In the genomic region with DNA sequence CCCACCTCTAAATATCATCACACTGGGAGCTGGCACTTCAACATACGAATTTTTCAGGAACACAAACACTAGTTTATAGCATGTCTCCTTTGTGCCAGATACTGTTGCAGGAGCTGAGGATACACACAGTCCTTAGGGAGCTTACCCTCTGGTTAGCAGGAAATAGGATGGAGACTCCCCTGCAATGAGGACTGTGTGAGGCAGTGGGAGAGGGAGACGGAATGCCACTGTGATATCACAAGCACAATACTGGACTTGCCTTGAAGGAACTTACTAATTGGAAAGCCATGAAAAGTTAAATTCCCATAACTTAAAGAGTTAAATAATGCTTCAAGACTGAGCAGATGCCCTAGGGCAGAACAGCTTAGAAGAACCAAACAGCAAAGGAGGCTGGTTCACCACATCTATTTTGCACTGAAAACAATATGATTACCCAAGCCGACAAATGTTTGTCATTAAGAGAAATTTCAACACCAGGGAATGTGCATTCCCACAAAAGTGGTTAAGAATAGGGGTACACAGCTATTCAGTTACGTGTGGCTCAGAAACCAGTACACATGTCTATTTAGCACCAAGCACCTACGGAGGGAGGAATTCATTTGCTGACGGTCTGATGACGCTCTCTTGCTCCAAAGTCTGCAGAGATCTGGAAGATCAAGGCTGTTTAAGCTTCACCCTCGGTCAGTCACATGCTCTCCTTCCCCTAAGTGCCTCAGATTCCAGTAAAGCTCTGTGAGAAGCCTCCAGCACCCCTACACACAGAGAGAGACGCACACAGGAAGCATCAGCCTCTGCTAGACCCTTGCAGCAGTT, we compare ENCODE assay signal across 9 cellular contexts. TPM values are rescaled to one million over a fixed set of nuclear protein-coding genes. Genes with fewer than 3 reads are reported as not detected.
DNase-seq lines count a peak whose midpoint lies in the region; ATAC-seq and TF ChIP-seq lines count a peak whose summit lies in the region.
"Had no signal": no experiment of that assay in that cellular context is flagged by ENCODE, and none has a peak within 500 bp of the region (broad histone marks: within the 10 kb centered on the region; RNA-seq: fewer than 3 reads in every experiment).

No MANE protein-coding gene starts in this region.

- no peaks in the 10 kb centered on the region for H3K9me3 ChIP-seq in PC-3 (ENCODE audit: low read length)

- no peaks in the 10 kb centered on the region for H3K27me3 ChIP-seq in PC-3 (ENCODE audit: low read length)

- H3K27me3 Mint-ChIP-seq in activated CD4-positive, alpha-beta memory T cell treated with anti-CD3 and anti-CD28 coated beads, Interleukin-2, amount 10 ng/mL, durations not matched to agents 7 days and 5 days, result no peaks in the 10 kb centered on the region

- peak overlapping the region; percentile 32 for H3K27ac Mint-ChIP-seq in activated CD4-positive, alpha-beta memory T cell treated with anti-CD3 and anti-CD28 coated beads, Interleukin-2, amount 10 ng/mL, durations not matched to agents 7 days and 5 days

- no peak overlapping the region for H2AFZ ChIP-seq in PC-3 (ENCODE audit: low read length)

- H3K79me2 ChIP-seq in PC-3 (ENCODE audit: low read length), result peaks cover 94% of the 10 kb centered on the region

- H3K9me2 ChIP-seq in PC-3 (replicated peaks; ENCODE audit: low read length), result no peaks in the 10 kb centered on the region

- BruUV-seq in PC-3 (replicated peaks; lab: Mats Ljungman, UMichigan), result no TSS peak

- H3K9me3 Mint-ChIP-seq in activated CD4-positive, alpha-beta memory T cell treated with anti-CD3 and anti-CD28 coated beads, Interleukin-2, amount 10 ng/mL, durations not matched to agents 7 days and 5 days, result no peaks in the 10 kb centered on the region

- H3K36me3 Mint-ChIP-seq in activated CD4-positive, alpha-beta memory T cell treated with anti-CD3 and anti-CD28 coated beads, Interleukin-2, amount 10 ng/mL, durations not matched to agents 7 days and 5 days (ENCODE audit: low read depth), result peaks cover 49% of the 10 kb centered on the region

- DNase-seq in GM03348 (ENCODE audit: low spot score) (peak; percentile 58), head of caudate nucleus (peak in 22 of 42 donors; percentile 27 to 73 (median 51)), retinal pigment epithelial cell (ENCODE audit: low read depth) (peak; percentile 100), NCI-H1436 treated with DMSO at 0.1 percent for 48 hours (lab: John Stamatoyannopoulos, UW) (no peak), NCI-H510A (lab: John Stamatoyannopoulos, UW) (no peak), PC-3 (no peak)
- no peak for DNase-seq in activated CD4-positive, alpha-beta memory T cell treated with anti-CD3 and anti-CD28 coated beads, Interleukin-2, amount 10 ng/mL, durations not matched to agents 7 days and 5 days

- peak overlapping the region; percentile 15 for H3K4me3 Mint-ChIP-seq in activated CD4-positive, alpha-beta memory T cell treated with anti-CD3 and anti-CD28 coated beads, Interleukin-2, amount 10 ng/mL, durations not matched to agents 7 days and 5 days

- H3K36me3 ChIP-seq in PC-3 (ENCODE audit: low read depth, low read length), result no peaks in the 10 kb centered on the region

- no peak overlapping the region for H3K4me2 ChIP-seq in PC-3 (ENCODE audit: low read length)

- POLR2A ChIA-PET in activated CD4-positive, alpha-beta memory T cell treated with anti-CD3 and anti-CD28 coated beads, Interleukin-2, amount 10 ng/mL, durations not matched to agents 7 days and 5 days (lab: Charles Lee), result interaction anchor here (1.0 to 8.5 kb wide), 4 partner anchors 16 to 37 kb away, joined by 3 to 202 read pairs (median 4); no protein-coding TSS in a partner anchor
- POLR2A ChIA-PET in PC-3 (lab: Charles Lee; ENCODE audit: unreplicated experiment), result no interaction called here

- no peak overlapping the region for H3K9ac ChIP-seq in PC-3 (ENCODE audit: low read length)

- H4K20me1 ChIP-seq in PC-3 (ENCODE audit: low read length), result no peaks in the 10 kb centered on the region

- peak overlapping the region; percentile 5 for H3K4me3 ChIP-seq in retinal pigment epithelial cell (ENCODE audit: low read length)
- H3K4me3 ChIP-seq in PC-3 (ENCODE audit: low read length), result no peak overlapping the region

- ATAC-seq in GM19351 (IDR thresholded peaks at IDR 0.05; ENCODE audit: unreplicated experiment), result no peak
- no peak for ATAC-seq in PC-3
- ATAC-seq: HCT116 had no signal

- H3K27ac ChIP-seq in PC-3 (ENCODE audit: low read length), result no peak overlapping the region

- TF ChIP-seq CTCF in retinal pigment epithelial cell (conservative IDR thresholded peaks at IDR 0.05; ENCODE audit: low read depth, low read length), result peak; percentile 16
- TF ChIP-seq CTCF in PC-3 (conservative IDR thresholded peaks at IDR 0.05; ENCODE audit: low read depth, low read length), result no peak

- intact Hi-C loops in head of caudate nucleus (cut with DNase I) (no loop called here), PC-3 (cut with micrococcal nuclease) (loop anchor here (10.0 kb wide), 1 partner anchor 67 kb away; no protein-coding TSS in a partner anchor)

- H3K4me1 Mint-ChIP-seq in activated CD4-positive, alpha-beta memory T cell treated with anti-CD3 and anti-CD28 coated beads, Interleukin-2, amount 10 ng/mL, durations not matched to agents 7 days and 5 days, result peaks cover 50% of the 10 kb centered on the region

- no peaks in the 10 kb centered on the region for H3F3A ChIP-seq in PC-3 (ENCODE audit: low read length, unreplicated experiment)

- peaks cover 46% of the 10 kb centered on the region for H3K4me1 ChIP-seq in PC-3 (ENCODE audit: insufficient read depth, low read length)

- CTCF ChIA-PET in activated CD4-positive, alpha-beta memory T cell treated with anti-CD3 and anti-CD28 coated beads, Interleukin-2, amount 10 ng/mL, durations not matched to agents 7 days and 5 days (lab: Charles Lee), result interaction anchor here (1.0 to 10.2 kb wide), 8 partner anchors 11 to 113 kb away, joined by 3 to 125 read pairs (median 4); no protein-coding TSS in a partner anchor
- CTCF ChIA-PET in PC-3 (lab: Charles Lee), result no interaction called here

RNA-seq across cellular contexts. Expression of a gene that starts 5.2 kb away (rescaled TPM):
- 100 to 1,000 TPM in 1 of 2 experiments, 10 to 100 TPM in 1; 97.1 to 101 TPM for total RNA-seq in activated CD4-positive, alpha-beta memory T cell treated with anti-CD3 and anti-CD28 coated beads, Interleukin-2, amount 10 ng/mL, durations not matched to agents 7 days and 5 days
- 12.6 and 19.0 TPM in 2 replicates for total RNA-seq in PC-3 (2014; rRNA removed)

RNA-seq across cellular contexts. Expression of a gene that starts 20.1 kb away (rescaled TPM):
- total RNA-seq in activated CD4-positive, alpha-beta memory T cell treated with anti-CD3 and anti-CD28 coated beads, Interleukin-2, amount 10 ng/mL, durations not matched to agents 7 days and 5 days, result not detected
- not detected in 2 replicates for total RNA-seq in PC-3 (2014; rRNA removed)

RNA-seq across cellular contexts. Expression of a gene that starts 59.0 kb away (rescaled TPM):
- total RNA-seq in activated CD4-positive, alpha-beta memory T cell treated with anti-CD3 and anti-CD28 coated beads, Interleukin-2, amount 10 ng/mL, durations not matched to agents 7 days and 5 days, result 1 to 10 TPM in 1 of 2 experiments, under 1 TPM in 1; 0.91 to 1.1 TPM
- 7.3 and 10.4 TPM in 2 replicates for total RNA-seq in PC-3 (2014; rRNA removed)

Comparison
In these comparisons a context has a peak if more than half of its experiments do, and no peak if none do; other contexts are left out.
1. DNase-seq: peak in GM03348 (single experiment), head of caudate nucleus (22 of 42) and retinal pigment epithelial cell (single experiment); none in activated CD4-positive, alpha-beta memory T cell treated with anti-CD3 and anti-CD28 coated beads, Interleukin-2, amount 10 ng/mL, durations not matched to agents 7 days and 5 days (single experiment), NCI-H1436 treated with DMSO at 0.1 percent for 48 hours (single experiment), NCI-H510A (single experiment) and PC-3 (single experiment).